ENCODE assay signal across 11 cellular contexts in the genomic region with DNA sequence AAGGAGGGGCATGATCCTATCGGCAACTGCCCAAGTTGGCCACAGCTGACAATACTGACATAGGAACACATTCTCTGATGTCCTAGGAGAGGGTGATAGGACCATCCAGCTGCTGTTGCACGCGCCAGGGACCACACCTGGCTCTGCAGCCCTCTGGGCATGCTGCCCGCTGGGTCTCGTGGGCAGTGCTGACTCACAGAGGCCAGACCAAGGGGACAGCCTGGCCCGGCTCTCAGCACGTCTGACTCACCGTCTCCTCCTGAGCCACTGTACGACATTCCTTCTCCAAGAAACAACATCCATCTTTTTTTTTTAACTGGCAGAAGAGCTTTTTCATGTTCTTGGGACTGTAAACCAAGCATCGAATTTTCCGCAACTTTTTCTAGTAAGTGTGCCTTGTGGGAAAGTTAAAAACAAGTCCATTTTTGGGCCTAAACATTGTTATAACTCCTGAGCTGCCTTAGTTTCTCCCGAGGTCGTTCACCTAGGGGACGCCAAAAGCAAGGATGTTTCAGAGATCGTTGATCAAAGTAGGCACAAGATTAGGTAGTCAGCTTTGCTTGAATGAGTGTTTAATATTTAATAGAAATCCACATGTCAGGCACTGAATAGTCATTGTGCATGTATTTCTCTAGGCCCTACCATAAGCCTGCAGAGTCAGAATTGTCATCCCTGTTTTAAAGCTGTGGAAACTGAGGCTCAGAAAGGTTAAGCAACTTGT.
DNase-seq lines count a peak whose midpoint lies in the region; ATAC-seq and TF ChIP-seq lines count a peak whose summit lies in the region.
"Had no signal": no experiment of that assay in that cellular context is flagged by ENCODE, and none has a peak within 500 bp of the region (broad histone marks: within the 10 kb centered on the region; RNA-seq: fewer than 3 reads in every experiment).

No MANE protein-coding gene starts in this region.

- H3K36me3 Mint-ChIP-seq in CD14-positive monocyte = no peaks in the 10 kb centered on the region

- intact Hi-C loops in CD14-positive monocyte (cut with micrococcal nuclease) = no loop called here

- no peak overlapping the region for H3K4me3 Mint-ChIP-seq in CD14-positive monocyte

- ATAC-seq in RWPE2 (ENCODE audit: low read depth) = peak; percentile 97
- no peak for ATAC-seq in HG03175 (IDR thresholded peaks at IDR 0.05; ENCODE audit: unreplicated experiment)
- no peak for ATAC-seq in GM21526 (IDR thresholded peaks at IDR 0.05; ENCODE audit: low FRiP score, unreplicated experiment)
- ATAC-seq: left lobe of liver had no signal

- H3K4me1 ChIP-seq in RWPE2 (ENCODE audit: insufficient read depth, poor library complexity, severe bottlenecking) = peaks cover 28% of the 10 kb centered on the region

- H3K36me3 ChIP-seq in RWPE2 (ENCODE audit: low read depth) = no peaks in the 10 kb centered on the region

- peaks cover 6 to 9% (median 7%) of the 10 kb centered on the region in 3 donors for H3K27me3 Mint-ChIP-seq in CD14-positive monocyte (ENCODE audit: low read depth in 3 of 3)

- H3K4me1 Mint-ChIP-seq in CD14-positive monocyte = no peaks in the 10 kb centered on the region

- no peak for TF ChIP-seq CTCF in RWPE2 (IDR thresholded peaks at IDR 0.05; ENCODE audit: poor library complexity, severe bottlenecking)
- no peak for TF ChIP-seq CTCF in fibroblast of villous mesenchyme (IDR thresholded peaks at IDR 0.05; ENCODE audit: insufficient read depth, low read depth, low read length)
- no peak for TF ChIP-seq CTCF in CD14-positive monocyte (IDR thresholded peaks at IDR 0.05)

- no peak overlapping the region for H3K4me3 ChIP-seq in RWPE2 (ENCODE audit: severe bottlenecking)
- H3K4me3 ChIP-seq in fibroblast of villous mesenchyme (ENCODE audit: low read depth, low read length) = no peak overlapping the region

- no peaks in the 10 kb centered on the region for H3K9me3 ChIP-seq in RWPE2 (ENCODE audit: severe bottlenecking)

- H3K9me3 Mint-ChIP-seq in CD14-positive monocyte = peaks cover 0 to 8% (median 2%) of the 10 kb centered on the region in 7 donors
- H3K9me3 Mint-ChIP-seq: activated T-helper 2 cell treated with anti-CD3 and anti-CD28 coated beads, Interferon-gamma antibody, Interleukin-2, Interleukin-4, amounts not matched to agents 10 μg/mL and 5 μg/mL and 100 μg/mL, durations not matched to agents 14 hours and 24 hours and 36 hours had no signal

- peak overlapping the region; percentile 39 for H3K27ac ChIP-seq in RWPE2 (ENCODE audit: poor library complexity, severe bottlenecking)

- H3K27me3 ChIP-seq in RWPE2 (ENCODE audit: insufficient read depth, poor library complexity, severe bottlenecking) = no peaks in the 10 kb centered on the region

- DNase-seq in DMS53 (lab: John Stamatoyannopoulos, UW) (peak; percentile 94), RWPE2 (ENCODE audit: low spot score) (peak; percentile 96), fibroblast of villous mesenchyme (ENCODE audit: low read depth) (peak; percentile 96), pulmonary artery endothelial cell (ENCODE audit: low read depth, low spot score) (peak; percentile 92), GF-D8 (lab: John Stamatoyannopoulos, UW) (no peak), CD14-positive monocyte (ENCODE audit: low spot score) (no peak)
- DNase-seq: OCI-M1 had no signal

- H3K27ac Mint-ChIP-seq in CD14-positive monocyte = no peak overlapping the region
- H3K27ac Mint-ChIP-seq: activated T-helper 2 cell treated with anti-CD3 and anti-CD28 coated beads, Interferon-gamma antibody, Interleukin-2, Interleukin-4, amounts not matched to agents 10 μg/mL and 5 μg/mL and 100 μg/mL, durations not matched to agents 14 hours and 24 hours and 36 hours had no signal

Comparison
In these comparisons a context has a peak if more than half of its experiments do, and no peak if none do; other contexts are left out.
1. DNase-seq: peak in DMS53 (single experiment), RWPE2 (single experiment), fibroblast of villous mesenchyme (single experiment) and pulmonary artery endothelial cell (single experiment); none in GF-D8 (single experiment) and CD14-positive monocyte (single experiment).